2 cellular contexts compared by ENCODE assay signal in genomic region chr17:81162491-81162890, GRCh38.
TF ChIP-seq lines count a peak whose summit lies in the region.

No MANE protein-coding gene starts in this region.

TF ChIP-seq in HepG2, 621 proteins besides CTCF, POLR2A, EP300 and RAD21:
- TF ChIP-seq ZNF263 (CRISPR knock-in tag; IDR thresholded peaks at IDR 0.05) (no peak), BCL3 (CRISPR knock-in tag; IDR thresholded peaks at IDR 0.05) (no peak), ZNF772 (CRISPR knock-in tag; IDR thresholded peaks at IDR 0.05) (no peak), ZNF235 (CRISPR knock-in tag; IDR thresholded peaks at IDR 0.05; ENCODE audit: borderline replicate concordance) (0 out of 2 replicates have a peak, but pooled peaks have one; percentile 12)
- TF ChIP-seq, protein P1, sequence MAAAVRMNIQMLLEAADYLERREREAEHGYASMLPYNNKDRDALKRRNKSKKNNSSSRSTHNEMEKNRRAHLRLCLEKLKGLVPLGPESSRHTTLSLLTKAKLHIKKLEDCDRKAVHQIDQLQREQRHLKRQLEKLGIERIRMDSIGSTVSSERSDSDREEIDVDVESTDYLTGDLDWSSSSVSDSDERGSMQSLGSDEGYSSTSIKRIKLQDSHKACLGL (CRISPR knock-in tag; IDR thresholded peaks at IDR 0.05): no peak

TF ChIP-seq in H1, 55 proteins besides CTCF, POLR2A, EP300 and RAD21:
- TF ChIP-seq RFX5 (IDR thresholded peaks at IDR 0.05; ENCODE audit: borderline replicate concordance, low read depth, low read length): no peak
- no peak for TF ChIP-seq ATF2 (IDR thresholded peaks at IDR 0.05; ENCODE audit: low read length)
TF ChIP-seq in H1: peak in this region for 0.
